ENCODE assay signal across 18 cellular contexts in the genomic region with DNA sequence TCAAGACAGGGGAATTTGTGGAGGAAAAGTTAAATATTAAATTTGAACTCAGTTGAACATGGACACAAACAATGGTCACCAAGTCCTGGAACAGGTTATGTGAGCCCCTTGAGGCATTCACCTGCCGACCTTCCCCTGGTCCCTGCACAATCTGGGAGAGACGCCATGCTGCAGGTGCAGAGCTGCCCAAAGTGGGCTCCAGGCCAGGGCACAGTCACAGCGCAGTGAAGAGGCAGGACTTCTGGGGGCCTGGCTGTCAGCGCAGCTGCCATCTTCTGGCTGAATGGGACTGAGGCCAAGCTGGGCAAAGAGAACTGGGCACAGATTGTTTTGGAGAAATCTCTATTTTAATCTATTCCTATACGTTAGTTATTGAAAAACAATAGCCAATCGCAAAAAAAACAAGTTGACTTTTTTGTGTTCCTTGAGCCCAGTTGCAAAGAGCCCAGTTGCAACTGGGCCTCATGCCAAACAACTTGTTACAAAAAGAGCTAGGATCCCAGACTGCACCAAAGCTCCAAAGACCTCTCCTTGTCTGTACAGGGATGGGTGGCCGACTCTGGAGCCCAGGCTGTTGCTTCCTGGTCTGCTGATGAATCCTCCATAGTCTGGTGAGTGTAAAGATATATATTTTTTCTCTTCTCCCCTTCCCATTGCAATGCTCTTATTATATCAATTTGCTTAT. TPM values are rescaled to one million over a fixed set of nuclear protein-coding genes. Genes with fewer than 3 reads are reported as not detected.
DNase-seq lines count a peak whose midpoint lies in the region; ATAC-seq and TF ChIP-seq lines count a peak whose summit lies in the region.
"Had no signal": no experiment of that assay in that cellular context is flagged by ENCODE, and none has a peak within 500 bp of the region (broad histone marks: within the 10 kb centered on the region; RNA-seq: fewer than 3 reads in every experiment).

No MANE protein-coding gene starts in this region.

- ATAC-seq in HG03342 (IDR thresholded peaks at IDR 0.05; ENCODE audit: unreplicated experiment), result no peak
- ATAC-seq: activated CD4-positive, alpha-beta T cell treated with anti-CD3 and anti-CD28 coated beads for 36 hours had no signal

- H3K4me3 ChIP-seq in dorsolateral prefrontal cortex (peak overlapping the region in 5 of 59 donors; percentile 8 to 92 (median 86)), lower leg skin (ENCODE audit: low read depth, poor library complexity, severe bottlenecking) (no peak overlapping the region)
- H3K4me3 ChIP-seq: cardiac muscle cell had no signal

- no peak for TF ChIP-seq CTCF in dorsolateral prefrontal cortex (IDR thresholded peaks at IDR 0.05 in 54 of 56, conservative IDR thresholded peaks at IDR 0.05 in 2 of 56; ENCODE audit: low read depth in 1 of 56, partially characterized antibody in 56 of 56)
- TF ChIP-seq CTCF in progenitor cell of endocrine pancreas (IDR thresholded peaks at IDR 0.05; ENCODE audit: unreplicated experiment), result no peak
- TF ChIP-seq CTCF in lower leg skin (IDR thresholded peaks at IDR 0.05), result no peak

- intact Hi-C loops in dorsolateral prefrontal cortex (cut with DNase I), result loop anchor here (2.0 to 10.0 kb wide), 3 partner anchors 98 to 418 kb away; partner anchors contain the start of genes ZNF66 (in 2 of the 2) and ZNF737 (in 1 of the 2)
- intact Hi-C loops in lower leg skin (cut with DNase I; ENCODE audit: low total_unique reads), result no loop called here

- H3K27me3 ChIP-seq in dorsolateral prefrontal cortex, result no peaks in the 10 kb centered on the region
- H3K27me3 ChIP-seq: cardiac muscle cell, neural progenitor cell had no signal

- no peaks in the 10 kb centered on the region for H3K27me3 Mint-ChIP-seq in progenitor cell of endocrine pancreas
- H3K27me3 Mint-ChIP-seq: activated CD4-positive, alpha-beta T cell treated with anti-CD3 and anti-CD28 coated beads for 36 hours had no signal

- H3K36me3 Mint-ChIP-seq in progenitor cell of endocrine pancreas (ENCODE audit: insufficient read depth), result peaks cover 17% of the 10 kb centered on the region

- H3K27ac Mint-ChIP-seq in progenitor cell of endocrine pancreas, result peak overlapping the region; percentile 59
- H3K27ac Mint-ChIP-seq: activated CD4-positive, alpha-beta T cell treated with anti-CD3 and anti-CD28 coated beads for 36 hours; neural progenitor cell had no signal

- no peak overlapping the region for H3K4me3 Mint-ChIP-seq in progenitor cell of endocrine pancreas (ENCODE audit: low read depth)
- H3K4me3 Mint-ChIP-seq: activated CD4-positive, alpha-beta T cell treated with anti-CD3 and anti-CD28 coated beads for 36 hours had no signal

- peaks cover 49% of the 10 kb centered on the region for H3K4me1 Mint-ChIP-seq in progenitor cell of endocrine pancreas (ENCODE audit: low read depth)
- H3K4me1 Mint-ChIP-seq: neural progenitor cell had no signal

- H3K9me3 Mint-ChIP-seq in progenitor cell of endocrine pancreas (ENCODE audit: low read depth), result peaks cover 4% of the 10 kb centered on the region

- WGBS in lower leg skin, 2 donors, result 88 to 89% methylated on average over 7 of the region's 7 CpGs

- DNase-seq in DMS53 treated with DMSO at 0.1 percent for 48 hours (lab: John Stamatoyannopoulos, UW; ENCODE audit: unreplicated experiment) (peak; percentile 47), NCI-H2029 (lab: John Stamatoyannopoulos, UW) (peak; percentile 83), dorsolateral prefrontal cortex (peak in 5 of 10 donors; percentile 9 to 55 (median 39)), progenitor cell of endocrine pancreas (ENCODE audit: low spot score, unreplicated experiment) (no peak), UCSD-AML1 (lab: John Stamatoyannopoulos, UW; ENCODE audit: unreplicated experiment) (no peak), lower leg skin (ENCODE audit: low spot score in 2 of 2) (no peak)
- DNase-seq: activated CD4-positive, alpha-beta T cell treated with anti-CD3 and anti-CD28 coated beads for 36 hours; activated effector memory CD4-positive, alpha-beta T cell treated with Interleukin-2 at 50 U/mL for 16 hours; foreskin fibroblast; GDM1; GOT3; NCI-H1436; NCI-H226; NK-92 treated with Interleukin-12 subunit alpha and Interleukin-12 subunit beta, amount 100 ng/mL, for 24 hours; retina had no signal

- TF ChIP-seq POLR2A in lower leg skin (IDR thresholded peaks at IDR 0.05), result no peak

- H3K27ac ChIP-seq in dorsolateral prefrontal cortex, result peak overlapping the region in 33 of 59 donors; percentile 5 to 92 (median 60)
- H3K27ac ChIP-seq: neural progenitor cell had no signal

RNA-seq across cellular contexts. Expression of gene ZNF626, which starts 1.2 kb away (rescaled TPM):
- total RNA-seq in dorsolateral prefrontal cortex (10 to 100 TPM; 11.7 to 26.9 (median 18.8) TPM), progenitor cell of endocrine pancreas (35.7 and 36.2 TPM in 2 replicates), lower leg skin (10 to 100 TPM; 11.6 to 20.6 (median 14.0) TPM)

Comparison
In these comparisons a context has a peak if more than half of its experiments do, and no peak if none do; other contexts are left out.
1. DNase-seq: peak in DMS53 treated with DMSO at 0.1 percent for 48 hours (single experiment) and NCI-H2029 (single experiment); none in progenitor cell of endocrine pancreas (single experiment), UCSD-AML1 (single experiment) and lower leg skin (0 of 2).